In genomic region chr20:36439040-36439730, GRCh38 we compare ENCODE assay signal across 8 cellular contexts.
DNase-seq lines count a peak whose midpoint lies in the region; ATAC-seq and TF ChIP-seq lines count a peak whose summit lies in the region.

No MANE protein-coding gene starts in this region.

- H3K27me3 ChIP-seq in BJ (ENCODE audit: control insufficient read depth, insufficient read depth, low read length) (peaks cover 10% of the 10 kb centered on the region), fibroblast of lung (ENCODE audit: control insufficient read depth, insufficient read depth, low read length) (peaks cover 4% of the 10 kb centered on the region), neural progenitor cell (peaks cover 20% of the 10 kb centered on the region), tibial artery (peaks cover 0 to 36% of the 10 kb centered on the region in 2 donors)

- H3K9me3 Mint-ChIP-seq in activated T-cell treated with anti-CD3 and anti-CD28 coated beads, Interleukin-2, amount 50 U/mL, for 4 hours: no peaks in the 10 kb centered on the region
- no peaks in the 10 kb centered on the region for H3K9me3 Mint-ChIP-seq in neural progenitor cell

- no peaks in the 10 kb centered on the region for H3K4me1 ChIP-seq in HEK293 (ENCODE audit: control insufficient read depth, insufficient read depth, low read length)
- peaks cover 3% of the 10 kb centered on the region for H3K4me1 ChIP-seq in OCI-LY7 (ENCODE audit: insufficient read depth, low read length, poor library complexity, severe bottlenecking)
- no peaks in the 10 kb centered on the region for H3K4me1 ChIP-seq in fibroblast of lung (ENCODE audit: control insufficient read depth, extremely low read depth, insufficient read depth, low read length)
- H3K4me1 ChIP-seq in neural progenitor cell: no peaks in the 10 kb centered on the region
- H3K4me1 ChIP-seq in tibial artery: peaks cover 0 to 10% (median 6%) of the 10 kb centered on the region in 4 donors

- no peaks in the 10 kb centered on the region for H3F3A ChIP-seq in neural progenitor cell (ENCODE audit: low read depth)

- peaks cover 6% of the 10 kb centered on the region for H3K4me1 Mint-ChIP-seq in activated T-cell treated with anti-CD3 and anti-CD28 coated beads, Interleukin-2, amount 50 U/mL, for 4 hours (ENCODE audit: low read depth)
- peaks cover 3% of the 10 kb centered on the region for H3K4me1 Mint-ChIP-seq in neural progenitor cell

- no peaks in the 10 kb centered on the region for H3K9me2 ChIP-seq in OCI-LY7 (ENCODE audit: insufficient read depth, low read length)

- H3K36me3 Mint-ChIP-seq in activated T-cell treated with anti-CD3 and anti-CD28 coated beads, Interleukin-2, amount 50 U/mL, for 4 hours (ENCODE audit: insufficient read depth): no peaks in the 10 kb centered on the region
- no peaks in the 10 kb centered on the region for H3K36me3 Mint-ChIP-seq in neural progenitor cell

- H3K27ac ChIP-seq in HEK293 (ENCODE audit: extremely low read depth, low read depth, low read length) (no peak overlapping the region), OCI-LY7 (ENCODE audit: low read depth, low read length, poor library complexity, severe bottlenecking) (no peak overlapping the region), fibroblast of lung (ENCODE audit: insufficient read depth, low read length) (no peak overlapping the region), neural progenitor cell (no peak overlapping the region), tibial artery (no peak overlapping the region)

- no peak overlapping the region for H3K27ac Mint-ChIP-seq in neural progenitor cell

- H3K79me2 ChIP-seq in OCI-LY7 (ENCODE audit: insufficient read depth, low read depth, low read length) (no peaks in the 10 kb centered on the region), fibroblast of lung (ENCODE audit: control insufficient read depth, insufficient read depth, low read length) (no peaks in the 10 kb centered on the region), neural progenitor cell (ENCODE audit: low read depth) (no peaks in the 10 kb centered on the region)

- no peaks in the 10 kb centered on the region for H3K9me3 ChIP-seq in HEK293 (ENCODE audit: control insufficient read depth, insufficient read depth, low read depth, low read length)
- no peaks in the 10 kb centered on the region for H3K9me3 ChIP-seq in OCI-LY7 (ENCODE audit: low read length)
- no peaks in the 10 kb centered on the region for H3K9me3 ChIP-seq in fibroblast of lung (ENCODE audit: control insufficient read depth, insufficient read depth, low read depth, low read length)
- no peaks in the 10 kb centered on the region for H3K9me3 ChIP-seq in neural progenitor cell (ENCODE audit: low read depth)
- H3K9me3 ChIP-seq in tibial artery: no peaks in the 10 kb centered on the region

- peaks cover 4% of the 10 kb centered on the region for H3K27me3 Mint-ChIP-seq in activated T-cell treated with anti-CD3 and anti-CD28 coated beads, Interleukin-2, amount 50 U/mL, for 4 hours (ENCODE audit: low read depth)
- H3K27me3 Mint-ChIP-seq in neural progenitor cell (ENCODE audit: insufficient read depth, low read depth): peaks cover 9% of the 10 kb centered on the region

- peak; percentile 46 to 51 for ATAC-seq in activated T-cell treated with anti-CD3 and anti-CD28 coated beads, Interleukin-2, amount 50 U/mL, for 4 hours
- ATAC-seq in GM19463 (IDR thresholded peaks at IDR 0.05; ENCODE audit: unreplicated experiment): no peak

- H3K9ac ChIP-seq in fibroblast of lung (ENCODE audit: insufficient read depth, low read length) (no peak overlapping the region), neural progenitor cell (no peak overlapping the region)

- H3K36me3 ChIP-seq in BJ (ENCODE audit: control insufficient read depth, insufficient read depth, low read length): no peaks in the 10 kb centered on the region
- no peaks in the 10 kb centered on the region for H3K36me3 ChIP-seq in HEK293 (ENCODE audit: control insufficient read depth in 2 of 2, insufficient read depth in 1 of 2, low read length in 2 of 2)
- H3K36me3 ChIP-seq in OCI-LY7 (ENCODE audit: insufficient read depth, low read length): no peaks in the 10 kb centered on the region
- H3K36me3 ChIP-seq in fibroblast of lung (ENCODE audit: control insufficient read depth, insufficient read depth, low read length): no peaks in the 10 kb centered on the region
- H3K36me3 ChIP-seq in neural progenitor cell: no peaks in the 10 kb centered on the region
- H3K36me3 ChIP-seq in tibial artery: no peaks in the 10 kb centered on the region

- TF ChIP-seq CTCF in BJ (IDR thresholded peaks at IDR 0.05; ENCODE audit: insufficient read depth, low read depth, low read length) (peak; percentile 90), HEK293 (tag by site-specific recombination; IDR thresholded peaks at IDR 0.05) (peak; percentile 85), OCI-LY7 (conservative IDR thresholded peaks at IDR 0.05; ENCODE audit: low read length) (peak; percentile 93), fibroblast of lung (conservative IDR thresholded peaks at IDR 0.05 in 1 of 2, IDR thresholded peaks at IDR 0.05 in 1 of 2; ENCODE audit: low read depth in 1 of 2, low read length in 2 of 2) (peak; percentile 74 to 87), neural progenitor cell (IDR thresholded peaks at IDR 0.05) (peak; percentile 95), tibial artery (IDR thresholded peaks at IDR 0.05) (peak; percentile 74 to 87)

- DNase-seq in BJ (ENCODE audit: low read depth) (no peak), OCI-LY7 (ENCODE audit: low spot score) (peak; percentile 69), fibroblast of lung (ENCODE audit: low read depth in 2 of 2) (peak; percentile 25 to 52), neural progenitor cell (ENCODE audit: low spot score) (peak; percentile 81), tibial artery (peak; percentile 57 to 76)
- DNase-seq in activated T-cell treated with anti-CD3 and anti-CD28 coated beads, Interleukin-2, amount 50 U/mL, for 4 hours: peak; percentile 59

- H3K4me3 ChIP-seq in BJ (ENCODE audit: low read depth, low read length): no peak overlapping the region
- H3K4me3 ChIP-seq in HEK293 (ENCODE audit: low read depth, low read length): no peak overlapping the region
- no peak overlapping the region for H3K4me3 ChIP-seq in OCI-LY7 (ENCODE audit: low read depth, low read length, poor library complexity, severe bottlenecking)
- no peak overlapping the region for H3K4me3 ChIP-seq in fibroblast of lung (replicated peaks in 1 of 4; ENCODE audit: control extremely low read depth in 1 of 4, insufficient read depth in 1 of 4, low read depth in 3 of 4, low read length in 4 of 4)
- no peak overlapping the region for H3K4me3 ChIP-seq in neural progenitor cell
- no peak overlapping the region for H3K4me3 ChIP-seq in tibial artery

- POLR2A ChIA-PET in BJ (lab: Charles Lee): no interaction called here
- POLR2A ChIA-PET in HEK293 (lab: Yijun Ruan, JAX): no interaction called here
- POLR2A ChIA-PET in OCI-LY7 (lab: Charles Lee): interaction anchor here (0.7 kb wide), 1 partner anchor 50 kb away, joined by 3 read pairs; no protein-coding TSS in a partner anchor

- BruUV-seq in OCI-LY7 (replicated peaks; lab: Mats Ljungman, UMichigan): no TSS peak

- H3K4me2 ChIP-seq in OCI-LY7 (ENCODE audit: low read length): no peak overlapping the region
- H3K4me2 ChIP-seq in fibroblast of lung (ENCODE audit: extremely low read depth, insufficient read depth, low read length): no peak overlapping the region
- no peak overlapping the region for H3K4me2 ChIP-seq in neural progenitor cell

- H2AFZ ChIP-seq in OCI-LY7 (ENCODE audit: low read length) (no peak overlapping the region), fibroblast of lung (ENCODE audit: low read length) (no peak overlapping the region), neural progenitor cell (replicated peaks) (no peak overlapping the region)

- intact Hi-C loops in OCI-LY7 (cut with micrococcal nuclease; ENCODE audit: unreplicated experiment) (loop anchor here (1.0 to 2.0 kb wide), 3 partner anchors 166 to 236 kb away; no protein-coding TSS in a partner anchor), tibial artery (cut with DNase I; ENCODE audit: low total_unique reads) (loop anchor here (5.0 kb wide), 1 partner anchor 237 kb away; no protein-coding TSS in a partner anchor)

- no peak overlapping the region for H3K4me3 Mint-ChIP-seq in activated T-cell treated with anti-CD3 and anti-CD28 coated beads, Interleukin-2, amount 50 U/mL, for 4 hours
- H3K4me3 Mint-ChIP-seq in neural progenitor cell: no peak overlapping the region

- CTCF ChIA-PET in BJ (lab: Yijun Ruan, JAX): interaction anchor here (0.6 to 4.7 kb wide), 37 partner anchors 10 to 479 kb away, joined by 3 to 41 read pairs (median 4); no protein-coding TSS in a partner anchor
- CTCF ChIA-PET in HEK293 (lab: Yijun Ruan, JAX): interaction anchor here (0.6 to 5.0 kb wide), 45 partner anchors 9 to 516 kb away, joined by 3 to 44 read pairs (median 4); no protein-coding TSS in a partner anchor
- CTCF ChIA-PET in OCI-LY7 (lab: Charles Lee; ENCODE audit: unreplicated experiment): interaction anchor here (0.6 to 0.9 kb wide), 5 partner anchors 166 to 237 kb away, joined by 3 to 9 read pairs (median 3); partner anchors contain the start of gene AAR2

- H4K20me1 ChIP-seq in OCI-LY7 (ENCODE audit: insufficient read depth, low read length) (no peaks in the 10 kb centered on the region), fibroblast of lung (ENCODE audit: control insufficient read depth, extremely low read depth, insufficient read depth, low read length) (no peaks in the 10 kb centered on the region), neural progenitor cell (ENCODE audit: low read depth) (peaks cover 5% of the 10 kb centered on the region)

TF ChIP-seq in HEK293, 187 proteins besides CTCF, POLR2A, EP300 and RAD21:
- TF ChIP-seq ZNF654 (tag by site-specific recombination; IDR thresholded peaks at IDR 0.05; ENCODE audit: low read depth) (peak; percentile 88), SCRT2 (tag by site-specific recombination; IDR thresholded peaks at IDR 0.05) (peak; percentile 88), ZNF501 (tag by site-specific recombination; IDR thresholded peaks at IDR 0.05) (no peak), IKZF3 (tag by site-specific recombination; IDR thresholded peaks at IDR 0.05) (peak; percentile 67), SCRT1 (tag by site-specific recombination; IDR thresholded peaks at IDR 0.05; ENCODE audit: borderline replicate concordance) (peak; percentile 66)
